9 cellular contexts compared by ENCODE assay signal in the genomic region with DNA sequence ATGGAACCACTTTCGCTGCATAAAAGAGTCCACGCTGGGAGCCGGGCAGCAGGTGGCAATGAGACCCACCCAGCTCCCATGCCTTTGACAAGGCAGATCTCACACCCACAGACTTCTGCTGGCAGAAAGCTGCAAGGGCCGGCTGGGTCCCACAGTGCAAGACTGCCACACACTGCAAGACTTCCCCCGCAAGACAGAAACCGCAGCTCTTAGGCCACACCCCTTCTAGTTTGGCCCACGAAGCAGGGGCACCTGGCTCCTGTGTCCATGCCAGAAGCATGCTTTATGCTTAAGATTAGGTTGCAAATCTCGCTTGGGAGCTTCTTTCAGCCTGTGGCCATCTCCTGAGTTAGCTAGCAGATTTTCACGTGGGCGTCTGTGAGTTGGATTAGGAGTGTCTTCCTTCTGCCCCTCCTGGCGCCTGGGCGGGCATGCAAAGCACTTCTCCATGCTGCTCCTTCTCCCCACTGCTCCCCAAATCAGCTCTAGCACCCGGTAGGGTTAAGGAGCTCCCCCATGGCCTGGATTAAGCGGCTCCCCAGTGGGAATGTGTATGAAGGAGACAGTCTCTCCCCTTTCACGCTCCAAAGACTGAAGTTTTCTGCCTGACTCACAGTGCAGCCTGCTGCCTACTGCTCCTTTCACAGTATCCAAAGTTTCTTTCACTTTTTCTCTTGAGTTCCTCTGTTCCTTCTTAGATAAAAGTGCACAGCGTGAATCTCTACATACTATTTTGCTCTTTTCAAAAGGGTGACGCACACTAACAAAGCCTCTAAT. TPM values are rescaled to one million over a fixed set of nuclear protein-coding genes. Genes with fewer than 3 reads are reported as not detected.
A peak's percentile ranks its signal among the peaks of the same experiment; 100 is the strongest.
DNase-seq lines count a peak whose midpoint lies in the region; ATAC-seq and TF ChIP-seq lines count a peak whose summit lies in the region.
"Had no signal": no experiment of that assay in that cellular context is flagged by ENCODE, and none has a peak within 500 bp of the region (broad histone marks: within the 10 kb centered on the region; RNA-seq: fewer than 3 reads in every experiment).

No MANE protein-coding gene starts in this region.

- peaks cover 0 to 18% (median 3%) of the 10 kb centered on the region in 4 donors for H3K4me1 ChIP-seq in right lobe of liver

- H3K27ac Mint-ChIP-seq in activated T-helper 1 cell treated with anti-CD3 and anti-CD28 coated beads, Interleukin-12 subunit alpha, Interleukin-12 subunit beta, Interleukin-2, Interleukin-4 antibody, amounts not matched to agents 30 ng/mL and 10 ng/mL and 1 ng/mL, durations not matched to agents 14 hours and 24 hours and 36 hours, result no peak overlapping the region
- H3K27ac Mint-ChIP-seq: B cell had no signal

- TF ChIP-seq CTCF in brain microvascular endothelial cell (IDR thresholded peaks at IDR 0.05; ENCODE audit: low read depth, low read length, missing control alignments), result no peak
- TF ChIP-seq CTCF in right lobe of liver (IDR thresholded peaks at IDR 0.05), result no peak

- H3K9me3 ChIP-seq in right lobe of liver, result no peaks in the 10 kb centered on the region

- in situ Hi-C loops in brain microvascular endothelial cell (cut with HindIII; ENCODE audit: low pct_ligation_motif_present, low sequenced_read_pairs), result no loop called here

- H3K27me3 Mint-ChIP-seq in activated T-helper 1 cell treated with anti-CD3 and anti-CD28 coated beads, Interleukin-12 subunit alpha, Interleukin-12 subunit beta, Interleukin-2, Interleukin-4 antibody, amounts not matched to agents 30 ng/mL and 10 ng/mL and 1 ng/mL, durations not matched to agents 14 hours and 24 hours and 36 hours (ENCODE audit: insufficient read depth), result no peaks in the 10 kb centered on the region
- H3K27me3 Mint-ChIP-seq: B cell had no signal

- no peaks in the 10 kb centered on the region for H3K36me3 ChIP-seq in brain microvascular endothelial cell (replicated peaks)
- H3K36me3 ChIP-seq in right lobe of liver, result no peaks in the 10 kb centered on the region

- no peak for TF ChIP-seq POLR2A in right lobe of liver (IDR thresholded peaks at IDR 0.05)

- H3K9me3 Mint-ChIP-seq in activated T-helper 1 cell treated with anti-CD3 and anti-CD28 coated beads, Interleukin-12 subunit alpha, Interleukin-12 subunit beta, Interleukin-2, Interleukin-4 antibody, amounts not matched to agents 30 ng/mL and 10 ng/mL and 1 ng/mL, durations not matched to agents 14 hours and 24 hours and 36 hours, result peaks cover 19% of the 10 kb centered on the region

- 40% methylated on average over 9 of the region's 17 CpGs for WGBS in right lobe of liver (ENCODE audit: insufficient coverage, low coverage, low lambda C conversion rate, missing lambda C conversion rate)

- H3K4me3 ChIP-seq in brain microvascular endothelial cell (ENCODE audit: low read depth, low read length), result peak overlapping the region; percentile 21
- peak overlapping the region in 1 of 3 donors; percentile 46 for H3K4me3 ChIP-seq in right lobe of liver

- no peaks in the 10 kb centered on the region for H3K4me1 Mint-ChIP-seq in activated T-helper 1 cell treated with anti-CD3 and anti-CD28 coated beads, Interleukin-12 subunit alpha, Interleukin-12 subunit beta, Interleukin-2, Interleukin-4 antibody, amounts not matched to agents 30 ng/mL and 10 ng/mL and 1 ng/mL, durations not matched to agents 14 hours and 24 hours and 36 hours (ENCODE audit: low read depth)
- H3K4me1 Mint-ChIP-seq: B cell had no signal

- no peaks in the 10 kb centered on the region for H3K36me3 Mint-ChIP-seq in activated T-helper 1 cell treated with anti-CD3 and anti-CD28 coated beads, Interleukin-12 subunit alpha, Interleukin-12 subunit beta, Interleukin-2, Interleukin-4 antibody, amounts not matched to agents 30 ng/mL and 10 ng/mL and 1 ng/mL, durations not matched to agents 14 hours and 24 hours and 36 hours (ENCODE audit: low read depth)

- no peak overlapping the region for H3K4me3 Mint-ChIP-seq in activated T-helper 1 cell treated with anti-CD3 and anti-CD28 coated beads, Interleukin-12 subunit alpha, Interleukin-12 subunit beta, Interleukin-2, Interleukin-4 antibody, amounts not matched to agents 30 ng/mL and 10 ng/mL and 1 ng/mL, durations not matched to agents 14 hours and 24 hours and 36 hours
- H3K4me3 Mint-ChIP-seq: B cell had no signal

- intact Hi-C loops in right lobe of liver (cut with DNase I), result no loop called here
- intact Hi-C loops in activated T-helper 1 cell treated with anti-CD3 and anti-CD28 coated beads, Interleukin-12 subunit alpha, Interleukin-12 subunit beta, Interleukin-2, Interleukin-4 antibody, amounts not matched to agents 30 ng/mL and 10 ng/mL and 1 ng/mL, durations not matched to agents 14 hours and 24 hours and 36 hours (cut with micrococcal nuclease), result no loop called here

- H3K27ac ChIP-seq in brain microvascular endothelial cell (peak overlapping the region; percentile 59), right lobe of liver (peak overlapping the region in 2 of 3 donors; percentile 4 to 67)

- peak; percentile 5 for DNase-seq in NCI-H2107 treated with DMSO at 0.1 percent for 48 hours (lab: John Stamatoyannopoulos, UW; ENCODE audit: unreplicated experiment)
- DNase-seq in NCI-H2107 (lab: John Stamatoyannopoulos, UW), result no peak
- peak; percentile 56 for DNase-seq in brain microvascular endothelial cell
- no peak for DNase-seq in right lobe of liver
- DNase-seq in ureter (ENCODE audit: low spot score), result peak; percentile 42
- no peak for DNase-seq in activated T-helper 1 cell treated with anti-CD3 and anti-CD28 coated beads, Interleukin-12 subunit alpha, Interleukin-12 subunit beta, Interleukin-2, Interleukin-4 antibody, amounts not matched to agents 30 ng/mL and 10 ng/mL and 1 ng/mL, durations not matched to agents 14 hours and 24 hours and 36 hours (ENCODE audit: low spot score)
- no peak for DNase-seq in activated naive CD4-positive, alpha-beta T cell treated with Interleukin-2 at 50 U/mL for 16 hours
- no peak for DNase-seq in DMS153 (lab: John Stamatoyannopoulos, UW)

- peak in 3 of 4 donors; percentile 15 to 39 (median 17) for ATAC-seq in right lobe of liver

- H3K27me3 ChIP-seq in brain microvascular endothelial cell (replicated peaks) (no peaks in the 10 kb centered on the region), right lobe of liver (no peaks in the 10 kb centered on the region)

RNA-seq across cellular contexts. Expression of a gene that starts 17.7 kb away (rescaled TPM):
- total RNA-seq in right lobe of liver (10 to 100 TPM; 18.6 to 30.1 (median 20.2) TPM), ureter (6.8 TPM)
- total RNA-seq in activated T-helper 1 cell treated with anti-CD3 and anti-CD28 coated beads, Interleukin-12 subunit alpha, Interleukin-12 subunit beta, Interleukin-2, Interleukin-4 antibody, amounts not matched to agents 30 ng/mL and 10 ng/mL and 1 ng/mL, durations not matched to agents 14 hours and 24 hours and 36 hours, result not detected in 2 replicates
- total RNA-seq: B cell had no signal

Comparison
In these comparisons a context has a peak if more than half of its experiments do, and no peak if none do; other contexts are left out.
1. DNase-seq: peak in NCI-H2107 treated with DMSO at 0.1 percent for 48 hours (single experiment), brain microvascular endothelial cell (single experiment) and ureter (single experiment); none in NCI-H2107 (single experiment), right lobe of liver (0 of 3), activated T-helper 1 cell treated with anti-CD3 and anti-CD28 coated beads, Interleukin-12 subunit alpha, Interleukin-12 subunit beta, Interleukin-2, Interleukin-4 antibody, amounts not matched to agents 30 ng/mL and 10 ng/mL and 1 ng/mL, durations not matched to agents 14 hours and 24 hours and 36 hours (single experiment), activated naive CD4-positive, alpha-beta T cell treated with Interleukin-2 at 50 U/mL for 16 hours (single experiment) and DMS153 (single experiment).